ENCODE assay signal across 1 cellular context in genomic region chr18:12377556-12378553, GRCh38.
TF ChIP-seq lines count a peak whose summit lies in the region.

No MANE protein-coding gene starts in this region.

TF ChIP-seq in HepG2, 621 proteins besides CTCF, POLR2A, EP300 and RAD21 (continued from another document and continues in another):
- no peak for TF ChIP-seq REST (IDR thresholded peaks at IDR 0.05; ENCODE audit: borderline replicate concordance in 1 of 2, low read depth in 1 of 2, low read length in 2 of 2)
- no peak for TF ChIP-seq MEIS1 (CRISPR knock-in tag; IDR thresholded peaks at IDR 0.05; ENCODE audit: borderline replicate concordance)
- no peak for TF ChIP-seq ZNF670 (CRISPR knock-in tag; IDR thresholded peaks at IDR 0.05; ENCODE audit: borderline replicate concordance)
- TF ChIP-seq NFRKB (IDR thresholded peaks at IDR 0.05): no peak
- TF ChIP-seq FOXM1 (CRISPR knock-in tag; IDR thresholded peaks at IDR 0.05): no peak
- TF ChIP-seq NKX3-1 (CRISPR knock-in tag; IDR thresholded peaks at IDR 0.05): no peak
- TF ChIP-seq MIER2 (CRISPR knock-in tag; IDR thresholded peaks at IDR 0.05): no peak
- TF ChIP-seq ZNF660 (CRISPR knock-in tag; IDR thresholded peaks at IDR 0.05; ENCODE audit: borderline replicate concordance, low read depth): no peak
- no peak for TF ChIP-seq ZBTB37 (CRISPR knock-in tag; IDR thresholded peaks at IDR 0.05)
- no peak for TF ChIP-seq ZNF468 (CRISPR knock-in tag; IDR thresholded peaks at IDR 0.05)
- peak; percentile 35; the same call in 1 of the 2 replicates for TF ChIP-seq ZNF614 (CRISPR knock-in tag; IDR thresholded peaks at IDR 0.05; ENCODE audit: borderline replicate concordance)
- peak; percentile 66; the same call in 1 of the 2 replicates for TF ChIP-seq ZNF230 (CRISPR knock-in tag; IDR thresholded peaks at IDR 0.05)
- TF ChIP-seq ZNF883 (CRISPR knock-in tag; IDR thresholded peaks at IDR 0.05; ENCODE audit: not compliant biosample characterization): no peak
- no peak for TF ChIP-seq ZNF83 (CRISPR knock-in tag; IDR thresholded peaks at IDR 0.05; ENCODE audit: borderline replicate concordance)
- TF ChIP-seq HBP1 (CRISPR knock-in tag; IDR thresholded peaks at IDR 0.05; ENCODE audit: low read depth): peak; percentile 84; the same call in 1 of the 2 replicates
- TF ChIP-seq ZNF562 (CRISPR knock-in tag; IDR thresholded peaks at IDR 0.05; ENCODE audit: borderline replicate concordance): no peak
- TF ChIP-seq JDP2 (CRISPR knock-in tag; IDR thresholded peaks at IDR 0.05; ENCODE audit: borderline replicate concordance): no peak
- no peak for TF ChIP-seq ZNF274 (CRISPR knock-in tag; IDR thresholded peaks at IDR 0.05)
- no peak for TF ChIP-seq ZBTB2 (CRISPR knock-in tag; IDR thresholded peaks at IDR 0.05; ENCODE audit: low read depth)
- 0 out of 2 replicates have a peak, but pooled peaks have one; percentile 17 for TF ChIP-seq MAFG (CRISPR knock-in tag; IDR thresholded peaks at IDR 0.05)
- no peak for TF ChIP-seq SSRP1 (CRISPR knock-in tag; IDR thresholded peaks at IDR 0.05)
- TF ChIP-seq AHDC1 (CRISPR knock-in tag; IDR thresholded peaks at IDR 0.05; ENCODE audit: borderline replicate concordance): 0 out of 2 replicates have a peak, but pooled peaks have one; percentile 33
- TF ChIP-seq ZNF296 (CRISPR knock-in tag; conservative IDR thresholded peaks at IDR 0.05): no peak
- peak; percentile 74; the same call in 1 of the 2 replicates for TF ChIP-seq ZNF800 (CRISPR knock-in tag; IDR thresholded peaks at IDR 0.05)
- TF ChIP-seq RFX3 (CRISPR knock-in tag; IDR thresholded peaks at IDR 0.05): no peak
- TF ChIP-seq ZNF441 (CRISPR knock-in tag; IDR thresholded peaks at IDR 0.05; ENCODE audit: borderline replicate concordance): no peak; the same call in 1 of the 2 replicates
- no peak for TF ChIP-seq KLF12 (CRISPR knock-in tag; IDR thresholded peaks at IDR 0.05; ENCODE audit: borderline replicate concordance)
- no peak for TF ChIP-seq RELA (CRISPR knock-in tag; IDR thresholded peaks at IDR 0.05)
- no peak for TF ChIP-seq AKAP8 (CRISPR knock-in tag; IDR thresholded peaks at IDR 0.05)
- 0 out of 2 replicates have a peak, but pooled peaks have one; percentile 17 for TF ChIP-seq RXRB (CRISPR knock-in tag; IDR thresholded peaks at IDR 0.05; ENCODE audit: borderline replicate concordance)
- no peak for TF ChIP-seq DNMT3B (CRISPR knock-in tag; conservative IDR thresholded peaks at IDR 0.05)
- TF ChIP-seq CREB3 (CRISPR knock-in tag; IDR thresholded peaks at IDR 0.05): no peak
- TF ChIP-seq ZNF530 (CRISPR knock-in tag; IDR thresholded peaks at IDR 0.05; ENCODE audit: low read depth): no peak
- no peak for TF ChIP-seq DDIT3 (CRISPR knock-in tag; IDR thresholded peaks at IDR 0.05)
- TF ChIP-seq ZBTB21 (CRISPR knock-in tag; IDR thresholded peaks at IDR 0.05): no peak
- 0 out of 2 replicates have a peak, but pooled peaks have one; percentile 57 for TF ChIP-seq GATA4 (IDR thresholded peaks at IDR 0.05; ENCODE audit: borderline replicate concordance, low read depth)
- TF ChIP-seq ZNF547 (CRISPR knock-in tag; IDR thresholded peaks at IDR 0.05): no peak; the same call in 1 of the 2 replicates
- TF ChIP-seq ZSCAN30 (CRISPR knock-in tag; IDR thresholded peaks at IDR 0.05): no peak
- TF ChIP-seq HNF1A (IDR thresholded peaks at IDR 0.05; ENCODE audit: low read depth): no peak
- no peak for TF ChIP-seq HNF1A (CRISPR knock-in tag; IDR thresholded peaks at IDR 0.05; ENCODE audit: borderline replicate concordance)
- TF ChIP-seq PHF20 (CRISPR knock-in tag; IDR thresholded peaks at IDR 0.05): no peak
- peak; percentile 49; the same call in 1 of the 2 replicates for TF ChIP-seq NFKBIZ (CRISPR knock-in tag; IDR thresholded peaks at IDR 0.05)
